ENCODE assay signal across 1 cellular context in genomic region chr1:1407101-1407956, GRCh38.
A peak's percentile ranks its signal among the peaks of the same experiment; 100 is the strongest.
TF ChIP-seq lines count a peak whose summit lies in the region.

TSS of gene MRPL20 (minus strand) at chr1:1407293. CDS start at chr1:1407217, 76 bp downstream.

TF ChIP-seq in HepG2, 621 proteins besides CTCF, POLR2A, EP300 and RAD21 (continued from another document and continues in another):
- TF ChIP-seq NR0B2 (CRISPR knock-in tag; IDR thresholded peaks at IDR 0.05) (peak; percentile 94), ZSCAN25 (CRISPR knock-in tag; IDR thresholded peaks at IDR 0.05) (peak; percentile 68), SKIL (CRISPR knock-in tag; IDR thresholded peaks at IDR 0.05; ENCODE audit: borderline replicate concordance) (peak; percentile 70; the same call in 1 of the 2 replicates), ZSCAN9 (CRISPR knock-in tag; IDR thresholded peaks at IDR 0.05; ENCODE audit: borderline replicate concordance) (peak; percentile 43; the same call in 1 of the 2 replicates), ZNF513 (CRISPR knock-in tag; conservative IDR thresholded peaks at IDR 0.05) (0 out of 2 replicates have a peak, but pooled peaks have one; percentile 22), MED8 (CRISPR knock-in tag; IDR thresholded peaks at IDR 0.05; ENCODE audit: insufficient replicate concordance) (peak; percentile 97), REST (IDR thresholded peaks at IDR 0.05; ENCODE audit: borderline replicate concordance in 1 of 2, low read depth in 1 of 2, low read length in 2 of 2) (peak in 1 of 2 experiments; percentile 63; a peak in 1 of 4 replicates), ZNF605 (CRISPR knock-in tag; IDR thresholded peaks at IDR 0.05) (peak; percentile 87), SNAPC2 (CRISPR knock-in tag; IDR thresholded peaks at IDR 0.05) (0 out of 2 replicates have a peak, but pooled peaks have one; percentile 32), ZBTB33 (CRISPR knock-in tag; IDR thresholded peaks at IDR 0.05) (peak; percentile 62; the same call in 1 of the 2 replicates), ISL2 (CRISPR knock-in tag; IDR thresholded peaks at IDR 0.05) (no peak), GTF3A (CRISPR knock-in tag; conservative IDR thresholded peaks at IDR 0.05) (0 out of 2 replicates have a peak, but pooled peaks have one; percentile 56), ZNF468 (CRISPR knock-in tag; IDR thresholded peaks at IDR 0.05) (no peak), CBX1 (IDR thresholded peaks at IDR 0.05; ENCODE audit: low read depth) (peak; percentile 55), ZNF749 (CRISPR knock-in tag; IDR thresholded peaks at IDR 0.05; ENCODE audit: borderline replicate concordance) (no peak; the same call in 1 of the 2 replicates), ZFP37 (CRISPR knock-in tag; IDR thresholded peaks at IDR 0.05; ENCODE audit: borderline replicate concordance) (no peak), ZNF577 (CRISPR knock-in tag; IDR thresholded peaks at IDR 0.05; ENCODE audit: borderline replicate concordance, low read depth) (no peak), ZBED4 (CRISPR knock-in tag; IDR thresholded peaks at IDR 0.05; ENCODE audit: borderline replicate concordance) (0 out of 2 replicates have a peak, but pooled peaks have one; percentile 58), ZNF839 (CRISPR knock-in tag; IDR thresholded peaks at IDR 0.05; ENCODE audit: borderline replicate concordance) (peak; percentile 82; the same call in 1 of the 2 replicates), THAP7 (CRISPR knock-in tag; IDR thresholded peaks at IDR 0.05) (peak; percentile 53; the same call in 1 of the 2 replicates), ZNF280D (CRISPR knock-in tag; IDR thresholded peaks at IDR 0.05) (peak; percentile 12; the same call in 1 of the 2 replicates), ZBTB20 (CRISPR knock-in tag; IDR thresholded peaks at IDR 0.05; ENCODE audit: borderline replicate concordance, low read depth) (peak; percentile 75; the same call in 1 of the 2 replicates), YEATS4 (CRISPR knock-in tag; IDR thresholded peaks at IDR 0.05; ENCODE audit: borderline replicate concordance) (peak; percentile 97), FOXA1 (IDR thresholded peaks at IDR 0.05) (no peak), FOXA1 (CRISPR knock-in tag; IDR thresholded peaks at IDR 0.05) (peak; percentile 61; the same call in 1 of the 2 replicates), KAT7 (CRISPR knock-in tag; IDR thresholded peaks at IDR 0.05; ENCODE audit: borderline replicate concordance) (peak; percentile 81), WIZ (CRISPR knock-in tag; IDR thresholded peaks at IDR 0.05) (no peak; the same call in 1 of the 2 replicates), HIC2 (CRISPR knock-in tag; IDR thresholded peaks at IDR 0.05; ENCODE audit: low read depth) (peak; percentile 66), KLF9 (CRISPR knock-in tag; IDR thresholded peaks at IDR 0.05; ENCODE audit: low read depth) (0 out of 2 replicates have a peak, but pooled peaks have one; percentile 59), JUN (CRISPR knock-in tag; IDR thresholded peaks at IDR 0.05) (no peak), MXD1 (CRISPR knock-in tag; IDR thresholded peaks at IDR 0.05) (peak; percentile 84), ZNF230 (CRISPR knock-in tag; IDR thresholded peaks at IDR 0.05) (peak; percentile 74), ZNF383 (CRISPR knock-in tag; IDR thresholded peaks at IDR 0.05; ENCODE audit: borderline replicate concordance) (0 out of 2 replicates have a peak, but pooled peaks have one; percentile 68), ZNF556 (CRISPR knock-in tag; IDR thresholded peaks at IDR 0.05; ENCODE audit: borderline replicate concordance) (peak; percentile 93), ZNF180 (CRISPR knock-in tag; IDR thresholded peaks at IDR 0.05; ENCODE audit: borderline replicate concordance, low read depth) (no peak)
